Comparison of ENCODE assay signal across 8 cellular contexts in the genomic region with DNA sequence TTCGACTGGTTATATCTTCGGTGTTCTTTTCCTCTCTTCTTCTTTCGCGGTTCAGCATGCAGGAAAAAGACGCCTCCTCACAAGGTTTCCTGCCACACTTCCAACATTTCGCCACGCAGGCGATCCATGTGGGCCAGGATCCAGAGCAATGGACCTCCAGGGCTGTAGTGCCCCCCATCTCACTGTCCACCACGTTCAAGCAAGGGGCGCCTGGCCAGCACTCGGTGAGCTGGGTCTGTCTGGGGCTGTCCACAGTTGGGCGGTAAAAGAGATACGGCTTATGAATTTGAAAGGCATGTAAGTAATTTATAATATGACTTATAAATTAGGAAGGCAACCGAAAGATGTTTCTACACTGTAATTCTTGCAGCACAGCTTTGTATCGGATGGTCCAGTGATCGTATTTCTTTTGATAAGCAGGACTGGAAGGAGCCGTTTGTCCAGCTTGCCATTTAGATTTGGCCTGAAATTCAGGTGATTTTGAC. TPM values are rescaled to one million over a fixed set of nuclear protein-coding genes. Genes with fewer than 3 reads are reported as not detected.
DNase-seq lines count a peak whose midpoint lies in the region; ATAC-seq and TF ChIP-seq lines count a peak whose summit lies in the region.

No MANE protein-coding gene starts in this region.

- CTCF ChIA-PET in AG04450 (lab: Charles Lee): no interaction called here

- H3K4me1 ChIP-seq in neural progenitor cell: peaks cover 11% of the 10 kb centered on the region

- H3K4me3 ChIP-seq in AG04450 (ENCODE audit: low read depth, low read length) (peak overlapping the region; percentile 72), SK-N-MC (peak overlapping the region; percentile 94), neural progenitor cell (peak overlapping the region; percentile 70)

- H3K9me3 Mint-ChIP-seq in neural progenitor cell: no peaks in the 10 kb centered on the region

- H3K27ac ChIP-seq in AG04450 (ENCODE audit: low read depth, low read length) (peak overlapping the region; percentile 98), SK-N-MC (0 out of 2 replicates have a peak overlapping the region, but pooled peaks have one; percentile 8), neural progenitor cell (peak overlapping the region; percentile 93)

- H3K9me3 ChIP-seq in AG04450 (ENCODE audit: control insufficient read depth, insufficient read depth, low read length): no peaks in the 10 kb centered on the region
- no peaks in the 10 kb centered on the region for H3K9me3 ChIP-seq in SK-N-MC (ENCODE audit: low read depth, low read length)
- no peaks in the 10 kb centered on the region for H3K9me3 ChIP-seq in neural progenitor cell (ENCODE audit: low read depth)

- H2AFZ ChIP-seq in neural progenitor cell (replicated peaks): peak overlapping the region; percentile 36

- H4K20me1 ChIP-seq in neural progenitor cell (ENCODE audit: low read depth): no peaks in the 10 kb centered on the region

- TF ChIP-seq CTCF in AG04450 (IDR thresholded peaks at IDR 0.05; ENCODE audit: low read depth, low read length) (no peak), neural progenitor cell (IDR thresholded peaks at IDR 0.05) (peak; percentile 6)

- peaks cover 6% of the 10 kb centered on the region; the same call in 1 of the 2 replicates for H3K36me3 ChIP-seq in SK-N-MC (ENCODE audit: insufficient read depth, low read length)
- H3K36me3 ChIP-seq in neural progenitor cell: no peaks in the 10 kb centered on the region

- POLR2A ChIA-PET in AG04450 (lab: Yijun Ruan, JAX): interaction anchor here (1.5 to 2.5 kb wide), 3 partner anchors 53 to 190 kb away, joined by 5 to 40 read pairs (median 7); partner anchors contain the start of genes ANKRD13C and SRSF11

- H3K4me1 Mint-ChIP-seq in neural progenitor cell: peaks cover 12% of the 10 kb centered on the region

- H3K4me2 ChIP-seq in neural progenitor cell: peak overlapping the region; percentile 87

- H3K79me2 ChIP-seq in neural progenitor cell (ENCODE audit: low read depth): peaks cover 34% of the 10 kb centered on the region

- peak overlapping the region; percentile 92 for H3K27ac Mint-ChIP-seq in neural progenitor cell

- H3K27me3 ChIP-seq in AG04450 (ENCODE audit: control insufficient read depth, insufficient read depth, low read length) (no peaks in the 10 kb centered on the region), neural progenitor cell (no peaks in the 10 kb centered on the region)

- H3K36me3 Mint-ChIP-seq in neural progenitor cell: no peaks in the 10 kb centered on the region

- H3F3A ChIP-seq in neural progenitor cell (ENCODE audit: low read depth): peaks cover 25% of the 10 kb centered on the region

- ATAC-seq in GM21528 (IDR thresholded peaks at IDR 0.05; ENCODE audit: low FRiP score, unreplicated experiment) (peak; percentile 9), esophagus mucosa (peak; percentile 41), HG03045 (IDR thresholded peaks at IDR 0.05; ENCODE audit: unreplicated experiment) (no peak)

- peak overlapping the region; percentile 95 for H3K4me3 Mint-ChIP-seq in neural progenitor cell

- H3K27me3 Mint-ChIP-seq in neural progenitor cell (ENCODE audit: insufficient read depth, low read depth): no peaks in the 10 kb centered on the region

- DNase-seq in AG04450 (ENCODE audit: low read depth, low spot score): no peak
- no peak for DNase-seq in SK-N-MC (ENCODE audit: low read depth, low spot score)
- DNase-seq in neural progenitor cell (ENCODE audit: low spot score): no peak
- DNase-seq in cerebellum (ENCODE audit: low spot score): no peak
- no peak for DNase-seq in activated CD4-positive, alpha-beta T cell treated with anti-CD3 and anti-CD28 coated beads for 4 hours

- H3K9ac ChIP-seq in SK-N-MC (ENCODE audit: insufficient read length): peak overlapping the region; percentile 87
- peak overlapping the region; percentile 67 for H3K9ac ChIP-seq in neural progenitor cell

RNA-seq across cellular contexts. Expression of gene CTH, which starts 0.3 kb away (rescaled TPM):
- polyA plus RNA-seq in AG04450 (2011; rRNA removed): 7.9 and 9.6 TPM in 2 replicates
- polyA minus RNA-seq in AG04450 (2011; rRNA and poly(A)+ RNA removed): 6.5 and 7.8 TPM in 2 replicates
- total RNA-seq in esophagus mucosa (11.3 TPM), neural progenitor cell (ENCODE audit: low replicate concordance) (16.0 and 18.6 TPM in 2 replicates), cerebellum (4.5 TPM)

RNA-seq across cellular contexts. Expression of gene ANKRD13C, which starts 56.9 kb away (rescaled TPM):
- polyA plus RNA-seq in AG04450 (2011; rRNA removed): 12.5 and 18.1 TPM in 2 replicates
- polyA minus RNA-seq in AG04450 (2011; rRNA and poly(A)+ RNA removed): 10.8 and 14.0 TPM in 2 replicates
- total RNA-seq in esophagus mucosa (11.7 TPM), neural progenitor cell (ENCODE audit: low replicate concordance) (27.6 and 45.7 TPM in 2 replicates), cerebellum (54.0 TPM)

Comparison
In these comparisons a context has a peak if more than half of its experiments do, and no peak if none do; other contexts are left out.
1. H3K27ac ChIP-seq: peak in every context shown above with its lines; median percentile 98 in AG04450; 93 in neural progenitor cell; 8 in SK-N-MC.